10 cellular contexts compared by ENCODE assay signal in the genomic region with DNA sequence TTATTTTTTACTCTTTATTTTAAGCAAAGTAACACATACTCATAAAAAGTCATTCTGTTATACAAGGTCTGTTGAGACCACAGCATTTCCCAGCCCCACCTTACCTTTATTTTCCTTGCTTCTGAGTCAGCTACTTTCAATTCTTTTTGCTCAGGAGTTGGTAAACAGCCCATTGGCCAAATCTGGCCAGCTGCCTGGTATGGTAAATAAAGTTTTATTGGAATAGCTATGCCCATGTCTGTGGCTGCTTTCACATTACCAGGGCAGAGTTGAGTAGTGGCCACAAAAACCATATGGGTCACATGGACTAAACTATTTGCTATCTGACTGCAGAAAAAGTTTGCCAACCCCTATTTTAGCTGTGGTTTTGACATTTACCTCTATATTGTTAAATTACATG. TPM values are rescaled to one million over a fixed set of nuclear protein-coding genes. Genes with fewer than 3 reads are reported as not detected.
DNase-seq lines count a peak whose midpoint lies in the region; ATAC-seq and TF ChIP-seq lines count a peak whose summit lies in the region.
"Had no signal": no experiment of that assay in that cellular context is flagged by ENCODE, and none has a peak within 500 bp of the region (broad histone marks: within the 10 kb centered on the region; RNA-seq: fewer than 3 reads in every experiment).

No MANE protein-coding gene starts in this region.

- H3K4me3 ChIP-seq in astrocyte of the spinal cord (ENCODE audit: low read depth, low read length) (no peak overlapping the region), ascending aorta (no peak overlapping the region)
- H3K4me3 ChIP-seq: hepatocyte had no signal

- H3K27ac ChIP-seq in ascending aorta, result no peak overlapping the region
- H3K27ac ChIP-seq: hepatocyte had no signal

- no peak overlapping the region for H3K4me3 Mint-ChIP-seq in activated CD4-positive, alpha-beta T cell treated with anti-CD3 and anti-CD28 coated beads, Interleukin-2, amount 10 ng/mL, durations not matched to agents 24 days and 14 days
- H3K4me3 Mint-ChIP-seq in stimulated activated memory B cell treated with anti-CD40 and anti-IgM and Interleukin-4, amounts not matched to agents 10 μg/mL and 1 μg/mL and 100 μg/mL, for 72 hours, result no peak overlapping the region

- H3K27me3 ChIP-seq in ascending aorta, result no peaks in the 10 kb centered on the region
- H3K27me3 ChIP-seq: hepatocyte had no signal

- DNase-seq in activated CD4-positive, alpha-beta T cell treated with anti-CD3 and anti-CD28 coated beads, Interleukin-2, amount 10 ng/mL, durations not matched to agents 24 days and 14 days, result peak; percentile 69
- no peak for DNase-seq in activated CD4-positive, alpha-beta T cell treated with anti-CD3 and anti-CD28 coated beads for 1 hour
- DNase-seq in NCI-H2029 treated with DMSO at 0.1 percent for 48 hours (lab: John Stamatoyannopoulos, UW) (peak; percentile 28), astrocyte of the spinal cord (ENCODE audit: low read depth, low spot score) (peak; percentile 68), hypothalamus (lab: John Stamatoyannopoulos, UW) (no peak), ascending aorta (ENCODE audit: low spot score in 2 of 2) (no peak)
- DNase-seq: central memory CD4-positive, alpha-beta T cell had no signal

- peaks cover 7% of the 10 kb centered on the region for H3K27me3 Mint-ChIP-seq in activated CD4-positive, alpha-beta T cell treated with anti-CD3 and anti-CD28 coated beads, Interleukin-2, amount 10 ng/mL, durations not matched to agents 24 days and 14 days
- no peaks in the 10 kb centered on the region for H3K27me3 Mint-ChIP-seq in stimulated activated memory B cell treated with anti-CD40 and anti-IgM and Interleukin-4, amounts not matched to agents 10 μg/mL and 1 μg/mL and 100 μg/mL, for 72 hours

- TF ChIP-seq CTCF in astrocyte of the spinal cord (IDR thresholded peaks at IDR 0.05; ENCODE audit: low read depth, low read length) (no peak), ascending aorta (IDR thresholded peaks at IDR 0.05) (no peak)

- H3K36me3 ChIP-seq in ascending aorta, result no peaks in the 10 kb centered on the region

- peaks cover 25% of the 10 kb centered on the region for H3K4me1 Mint-ChIP-seq in activated CD4-positive, alpha-beta T cell treated with anti-CD3 and anti-CD28 coated beads, Interleukin-2, amount 10 ng/mL, durations not matched to agents 24 days and 14 days
- H3K4me1 Mint-ChIP-seq in stimulated activated memory B cell treated with anti-CD40 and anti-IgM and Interleukin-4, amounts not matched to agents 10 μg/mL and 1 μg/mL and 100 μg/mL, for 72 hours, result peaks cover 6% of the 10 kb centered on the region

- H3K27ac Mint-ChIP-seq in activated CD4-positive, alpha-beta T cell treated with anti-CD3 and anti-CD28 coated beads, Interleukin-2, amount 10 ng/mL, durations not matched to agents 24 days and 14 days, result no peak overlapping the region
- H3K27ac Mint-ChIP-seq in stimulated activated memory B cell treated with anti-CD40 and anti-IgM and Interleukin-4, amounts not matched to agents 10 μg/mL and 1 μg/mL and 100 μg/mL, for 72 hours, result no peak overlapping the region

- peaks cover 8% of the 10 kb centered on the region for H3K36me3 Mint-ChIP-seq in activated CD4-positive, alpha-beta T cell treated with anti-CD3 and anti-CD28 coated beads, Interleukin-2, amount 10 ng/mL, durations not matched to agents 24 days and 14 days (ENCODE audit: low read depth)
- H3K36me3 Mint-ChIP-seq in stimulated activated memory B cell treated with anti-CD40 and anti-IgM and Interleukin-4, amounts not matched to agents 10 μg/mL and 1 μg/mL and 100 μg/mL, for 72 hours, result peaks cover 5% of the 10 kb centered on the region

- intact Hi-C loops in activated CD4-positive, alpha-beta T cell treated with anti-CD3 and anti-CD28 coated beads, Interleukin-2, amount 10 ng/mL, durations not matched to agents 24 days and 14 days (cut with micrococcal nuclease), result loop anchor here (10.0 kb wide), 1 partner anchor 712 kb away; a partner anchor contains a TSS
- intact Hi-C loops in ascending aorta (cut with DNase I), result loop anchor here (10.0 kb wide), 1 partner anchor 362 kb away; a partner anchor contains a TSS

- in situ Hi-C loops in astrocyte of the spinal cord (cut with HindIII; ENCODE audit: low sequenced_read_pairs), result no loop called here

- H3K4me1 ChIP-seq in ascending aorta, result peaks cover 0 to 3% of the 10 kb centered on the region in 2 donors

- no peaks in the 10 kb centered on the region for H3K9me3 Mint-ChIP-seq in activated CD4-positive, alpha-beta T cell treated with anti-CD3 and anti-CD28 coated beads, Interleukin-2, amount 10 ng/mL, durations not matched to agents 24 days and 14 days
- no peaks in the 10 kb centered on the region for H3K9me3 Mint-ChIP-seq in stimulated activated memory B cell treated with anti-CD40 and anti-IgM and Interleukin-4, amounts not matched to agents 10 μg/mL and 1 μg/mL and 100 μg/mL, for 72 hours

- H3K9me3 ChIP-seq in ascending aorta, result no peaks in the 10 kb centered on the region

- ATAC-seq in stimulated activated memory B cell treated with anti-CD40 and anti-IgM and Interleukin-4, amounts not matched to agents 10 μg/mL and 1 μg/mL and 100 μg/mL, for 72 hours, result peak; percentile 34
- no peak for ATAC-seq in HG02852 (IDR thresholded peaks at IDR 0.05; ENCODE audit: unreplicated experiment)

RNA-seq across cellular contexts. Expression of a gene that starts 3.4 kb away (rescaled TPM):
- 29.8 and 31.7 TPM in 2 replicates for total RNA-seq in activated CD4-positive, alpha-beta T cell treated with anti-CD3 and anti-CD28 coated beads, Interleukin-2, amount 10 ng/mL, durations not matched to agents 24 days and 14 days
- 5.1 TPM for total RNA-seq in ascending aorta

Comparison
In these comparisons a context has a peak if more than half of its experiments do, and no peak if none do; other contexts are left out.
1. DNase-seq: peak in activated CD4-positive, alpha-beta T cell treated with anti-CD3 and anti-CD28 coated beads, Interleukin-2, amount 10 ng/mL, durations not matched to agents 24 days and 14 days (single experiment), NCI-H2029 treated with DMSO at 0.1 percent for 48 hours (single experiment) and astrocyte of the spinal cord (single experiment); none in activated CD4-positive, alpha-beta T cell treated with anti-CD3 and anti-CD28 coated beads for 1 hour (single experiment), hypothalamus (0 of 51) and ascending aorta (0 of 2).